10 cellular contexts compared by ENCODE assay signal in the genomic region with DNA sequence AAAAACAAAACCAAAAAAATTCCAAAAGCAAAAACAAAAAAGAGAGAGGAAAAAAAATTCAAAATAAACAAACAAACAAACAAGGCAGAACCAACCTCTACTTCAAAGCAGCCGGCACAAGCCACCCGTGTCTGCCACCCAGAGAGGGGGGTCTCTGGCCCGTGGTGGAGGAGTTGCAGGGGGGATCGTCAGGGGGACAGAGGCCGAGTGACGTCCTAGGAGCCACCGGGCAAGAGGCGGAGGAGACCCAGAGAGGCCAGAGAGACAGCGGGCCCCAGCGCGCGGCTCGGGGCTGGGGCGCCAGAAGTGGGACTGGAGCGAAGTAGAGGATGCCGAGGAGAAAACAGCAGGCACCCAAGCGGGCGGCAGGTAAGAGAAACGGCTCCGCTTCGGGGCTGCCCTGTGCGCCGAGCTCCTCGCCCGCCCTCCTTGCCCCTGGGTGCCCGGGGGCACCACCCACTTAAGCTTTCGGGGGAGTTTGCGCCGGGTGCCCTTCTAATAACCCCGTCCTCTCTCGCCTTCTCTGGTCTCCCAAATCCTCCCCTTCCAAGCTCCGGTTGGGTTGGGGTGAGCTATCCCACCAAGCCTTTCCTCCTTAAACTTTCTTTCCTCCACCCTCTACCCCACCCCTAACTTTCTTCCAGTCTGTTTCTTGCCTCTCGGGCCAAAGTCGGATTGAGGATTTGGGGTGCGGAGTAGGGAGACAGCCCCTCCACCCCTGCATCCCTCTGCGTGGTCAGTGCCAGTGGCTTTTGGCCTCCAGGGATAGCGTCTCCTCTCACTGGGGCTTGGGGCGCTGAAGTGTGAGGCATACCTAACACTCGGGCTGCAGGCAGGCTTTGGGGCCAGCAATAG. TPM values are rescaled to one million over a fixed set of nuclear protein-coding genes. Genes with fewer than 3 reads are reported as not detected.
DNase-seq lines count a peak whose midpoint lies in the region; ATAC-seq and TF ChIP-seq lines count a peak whose summit lies in the region.
"Had no signal": no experiment of that assay in that cellular context is flagged by ENCODE, and none has a peak within 500 bp of the region (broad histone marks: within the 10 kb centered on the region; RNA-seq: fewer than 3 reads in every experiment).

No MANE protein-coding gene starts in this region.

- no peak for ATAC-seq in HG03025 (IDR thresholded peaks at IDR 0.05; ENCODE audit: low FRiP score, unreplicated experiment)

- H3K27ac ChIP-seq in hepatocyte (peak overlapping the region; percentile 36), skeletal muscle tissue (ENCODE audit: low read depth, low read length) (peak overlapping the region; percentile 64)
- H3K27ac ChIP-seq: BLaER1, SJSA1 had no signal

- TF ChIP-seq CTCF in hepatocyte (IDR thresholded peaks at IDR 0.05; ENCODE audit: poor library complexity), result no peak

- H3K4me2 ChIP-seq in hepatocyte, result peak overlapping the region; percentile 86

- H3K9me2 ChIP-seq in hepatocyte (replicated peaks; ENCODE audit: insufficient read depth), result no peaks in the 10 kb centered on the region

- peaks cover 22% of the 10 kb centered on the region for H3K79me2 ChIP-seq in hepatocyte

- no peaks in the 10 kb centered on the region for H4K20me1 ChIP-seq in hepatocyte (ENCODE audit: insufficient read depth, poor library complexity, severe bottlenecking)
- H4K20me1 ChIP-seq: BLaER1 had no signal

- H3K36me3 ChIP-seq in hepatocyte (replicated peaks; ENCODE audit: insufficient read depth, low read depth) (no peaks in the 10 kb centered on the region), skeletal muscle tissue (ENCODE audit: control insufficient read depth in 3 of 3, insufficient read depth in 3 of 3, low read length in 3 of 3) (no peaks in the 10 kb centered on the region)
- H3K36me3 ChIP-seq: BLaER1, SJSA1 had no signal

- H3K4me1 ChIP-seq in hepatocyte (ENCODE audit: insufficient read depth), result peaks cover 8% of the 10 kb centered on the region
- H3K4me1 ChIP-seq in skeletal muscle tissue (ENCODE audit: control insufficient read depth in 3 of 3, insufficient read depth in 3 of 3, low read length in 3 of 3), result no peaks in the 10 kb centered on the region
- H3K4me1 ChIP-seq: BLaER1, SJSA1 had no signal

- peak overlapping the region; percentile 71 to 81 (median 75) for H3K9ac ChIP-seq in skeletal muscle tissue (ENCODE audit: low read depth in 1 of 3, low read length in 3 of 3)
- H3K9ac ChIP-seq: BLaER1 had no signal

- WGBS in hepatocyte (ENCODE audit: low lambda C conversion rate, missing lambda C conversion rate), result 4% methylated on average over 39 of the region's 39 CpGs

- peak overlapping the region; percentile 92 for H2AFZ ChIP-seq in hepatocyte

- H3K4me3 ChIP-seq in hepatocyte (peak overlapping the region; percentile 80), skeletal muscle tissue (ENCODE audit: low read length in 3 of 3) (peak overlapping the region; percentile 56 to 79 (median 73))

- DNase-seq in NCI-H82 (lab: John Stamatoyannopoulos, UW), result peak; percentile 40
- DNase-seq in NCI-H82 treated with DMSO at 0.1 percent for 48 hours (lab: John Stamatoyannopoulos, UW; ENCODE audit: unreplicated experiment), result no peak
- DNase-seq in activated naive CD4-positive, alpha-beta T cell treated with Interleukin-2 at 50 U/mL for 16 hours, result peak; percentile 53
- DNase-seq in hepatocyte (ENCODE audit: low spot score), result peak; percentile 40
- DNase-seq in GM19238 (ENCODE audit: insufficient read length, low spot score), result no peak
- no peak for DNase-seq in SKM-1 (lab: John Stamatoyannopoulos, UW; ENCODE audit: unreplicated experiment)

- H3K9me3 ChIP-seq in hepatocyte (ENCODE audit: low read depth) (no peaks in the 10 kb centered on the region), skeletal muscle tissue (ENCODE audit: control insufficient read depth in 3 of 3, low read length in 3 of 3) (no peaks in the 10 kb centered on the region)
- H3K9me3 ChIP-seq: BLaER1, SJSA1 had no signal

- H3K27me3 ChIP-seq in hepatocyte (peaks cover 10% of the 10 kb centered on the region), skeletal muscle tissue (ENCODE audit: control insufficient read depth in 3 of 3, insufficient read depth in 3 of 3, low read length in 3 of 3) (peaks cover 0 to 6% (median 5%) of the 10 kb centered on the region in 3 donors)

RNA-seq across cellular contexts. Expression of a gene that starts 1.0 kb away (rescaled TPM):
- total RNA-seq in hepatocyte (5.2 and 6.6 TPM in 2 replicates), skeletal muscle tissue (9.9 TPM)
- 1.1 and 4.1 TPM in 2 replicates for polyA plus RNA-seq in hepatocyte
- total RNA-seq: SJSA1 had no signal

Comparison
In these comparisons a context has a peak if more than half of its experiments do, and no peak if none do; other contexts are left out.
1. DNase-seq: peak in NCI-H82 (single experiment), activated naive CD4-positive, alpha-beta T cell treated with Interleukin-2 at 50 U/mL for 16 hours (single experiment) and hepatocyte (single experiment); none in NCI-H82 treated with DMSO at 0.1 percent for 48 hours (single experiment), GM19238 (single experiment) and SKM-1 (single experiment).